ENCODE assay signal across 2 cellular contexts in genomic region chr3:18442743-18443669, GRCh38.
TF ChIP-seq lines count a peak whose summit lies in the region.

No MANE protein-coding gene starts in this region.

TF ChIP-seq in SK-N-SH, 30 proteins besides CTCF, POLR2A, EP300 and RAD21 (continued from another document):
- no peak for TF ChIP-seq ZBTB33 (IDR thresholded peaks at IDR 0.05; ENCODE audit: borderline replicate concordance, low read depth)
- TF ChIP-seq ELF1 (IDR thresholded peaks at IDR 0.05): no peak
- no peak for TF ChIP-seq JUND (IDR thresholded peaks at IDR 0.05)
- no peak for TF ChIP-seq FOXM1 (IDR thresholded peaks at IDR 0.05; ENCODE audit: low read depth)
- no peak for TF ChIP-seq FOXJ3 (CRISPR knock-in tag; IDR thresholded peaks at IDR 0.05)
- TF ChIP-seq NRF1 (IDR thresholded peaks at IDR 0.05; ENCODE audit: low read depth, low read length): no peak
- TF ChIP-seq MXI1 (IDR thresholded peaks at IDR 0.05; ENCODE audit: low read depth, low read length): no peak; the same call in 1 of the 2 replicates
- no peak for TF ChIP-seq FOSL2 (IDR thresholded peaks at IDR 0.05; ENCODE audit: borderline replicate concordance, low read depth)
- TF ChIP-seq MAX (IDR thresholded peaks at IDR 0.05; ENCODE audit: low read depth): no peak
- TF ChIP-seq GATA2 (CRISPR knock-in tag; IDR thresholded peaks at IDR 0.05): no peak
- TF ChIP-seq YY1 (IDR thresholded peaks at IDR 0.05; ENCODE audit: low read depth): no peak
- TF ChIP-seq TEAD4 (IDR thresholded peaks at IDR 0.05; ENCODE audit: borderline replicate concordance, insufficient read depth): no peak
- no peak for TF ChIP-seq POLR2AphosphoS5 (IDR thresholded peaks at IDR 0.05; ENCODE audit: low read depth, low read length)
- TF ChIP-seq PBX3 (IDR thresholded peaks at IDR 0.05): no peak
- TF ChIP-seq GABPA (IDR thresholded peaks at IDR 0.05; ENCODE audit: low read depth): no peak

TF ChIP-seq in SK-N-SH treated with all-trans-retinoic acid at 6 μM for 48 hours, 23 proteins besides CTCF, POLR2A, EP300 and RAD21 (continued from another document):
- TF ChIP-seq POU6F1 (CRISPR knock-in tag; IDR thresholded peaks at IDR 0.05; ENCODE audit: borderline replicate concordance, low read depth) (no peak), CSDC2 (CRISPR knock-in tag; IDR thresholded peaks at IDR 0.05) (no peak), ISL1 (CRISPR knock-in tag; IDR thresholded peaks at IDR 0.05) (no peak), BACH2 (CRISPR knock-in tag; IDR thresholded peaks at IDR 0.05; ENCODE audit: borderline replicate concordance) (no peak), CSRNP3 (CRISPR knock-in tag; IDR thresholded peaks at IDR 0.05) (no peak)
TF ChIP-seq in SK-N-SH treated with all-trans-retinoic acid at 6 μM for 48 hours: peak in this region for 0.
